ENCODE assay signal across 8 cellular contexts in the genomic region with DNA sequence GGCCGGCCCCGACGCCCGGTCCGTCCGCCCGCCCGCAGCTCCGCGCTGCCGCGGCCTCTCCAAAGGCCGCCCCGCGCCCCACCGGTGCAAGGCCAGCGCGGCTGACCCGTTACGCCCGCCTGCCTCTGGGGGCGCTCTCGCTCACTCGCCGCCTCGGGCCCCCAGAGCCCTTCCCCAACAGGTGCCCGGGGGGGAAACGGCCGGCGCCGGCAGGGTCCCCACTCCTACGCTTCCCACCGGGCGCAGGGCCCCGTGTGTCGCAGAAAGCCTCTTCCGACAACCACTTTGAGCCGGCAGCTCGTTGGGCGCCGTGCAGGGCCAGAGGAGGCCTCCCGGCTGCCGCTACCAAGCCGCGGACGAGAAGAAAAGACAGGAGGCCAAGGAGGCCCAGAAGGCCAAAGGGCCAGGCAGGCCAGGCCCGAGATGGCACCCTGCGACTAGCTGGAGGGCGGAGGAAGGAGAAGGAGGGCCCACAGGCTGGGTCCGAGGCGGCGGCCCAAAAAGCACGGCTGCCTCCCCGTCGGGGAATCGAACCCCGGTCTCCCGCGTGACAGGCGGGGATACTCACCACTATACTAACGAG.
DNase-seq lines count a peak whose midpoint lies in the region; ATAC-seq, FAIRE-seq and TF ChIP-seq lines count a peak whose summit lies in the region.

No MANE protein-coding gene starts in this region.

- peak; percentile 83 for DNase-seq in A172 (ENCODE audit: low spot score)
- peak; percentile 85 for DNase-seq in RCC 7860 (ENCODE audit: low spot score)
- peak in 1 of 2 donors; percentile 63 for DNase-seq in ascending aorta (ENCODE audit: low spot score in 2 of 2)
- peak; percentile 40 to 53 (median 49) for DNase-seq in stimulated activated CD4-positive, alpha-beta T cell treated with anti-CD3 and anti-CD28 coated beads, Interleukin-12 subunit alpha, Interleukin-12 subunit beta, amount 100 ng/mL, for 48 hours (ENCODE audit: low read depth in 2 of 3, low spot score in 1 of 3)

- intact Hi-C loops in ascending aorta (cut with DNase I) = no loop called here

- peak; percentile 28 to 48 (median 34) for TF ChIP-seq CTCF in ascending aorta (IDR thresholded peaks at IDR 0.05)

- no peaks in the 10 kb centered on the region for H3K4me1 ChIP-seq in ascending aorta

- no peaks in the 10 kb centered on the region for H3K27me3 ChIP-seq in ascending aorta

- H3K4me3 ChIP-seq in ascending aorta (peak overlapping the region; percentile 41 to 50), iPS-18c (ENCODE audit: insufficient read depth, low read depth, low read length) (peak overlapping the region; percentile 79)

- ATAC-seq in GM19351 (IDR thresholded peaks at IDR 0.05; ENCODE audit: unreplicated experiment) (peak; percentile 49), GM21515 (IDR thresholded peaks at IDR 0.05; ENCODE audit: unreplicated experiment) (no peak), GM21526 (IDR thresholded peaks at IDR 0.05; ENCODE audit: low FRiP score, unreplicated experiment) (no peak)

- no peaks in the 10 kb centered on the region for H3K36me3 ChIP-seq in ascending aorta

- peaks cover 0 to 12% of the 10 kb centered on the region in 2 donors for H3K9me3 ChIP-seq in ascending aorta
- H3K9me3 ChIP-seq in iPS-18c (ENCODE audit: control insufficient read depth, insufficient read depth, low read length) = no peaks in the 10 kb centered on the region

- no peak for FAIRE-seq in RCC 7860 (lab: Jason Lieb, UNC)

- peak overlapping the region in 1 of 2 donors; percentile 51 for H3K27ac ChIP-seq in ascending aorta
